Comparison of ENCODE assay signal across 32 cellular contexts in genomic region chr5:50792845-50793244, GRCh38.
"Had no signal": no experiment of that assay in that cellular context is flagged by ENCODE, and none has a peak within 500 bp of the region (broad histone marks: within the 10 kb centered on the region; RNA-seq: fewer than 3 reads in every experiment).

No MANE protein-coding gene starts in this region.

- H3K4me2 ChIP-seq: hepatocyte had no signal

- FAIRE-seq: endometrium, endothelial cell of umbilical vein had no signal

- H3K4me3 ChIP-seq: ascending aorta, breast epithelium, cardiac muscle cell, colonic mucosa, esophagus squamous epithelium, gastroesophageal sphincter, heart right ventricle, hepatocyte had no signal

- H3K9me3 Mint-ChIP-seq: activated CD4-positive, alpha-beta memory T cell treated with anti-CD3 and anti-CD28 coated beads for 36 hours; activated CD4-positive, alpha-beta T cell treated with anti-CD3 and anti-CD28 coated beads, Interleukin-2, amount 10 ng/mL, durations not matched to agents 24 days and 14 days; activated naive CD4-positive, alpha-beta T cell treated with anti-CD3 and anti-CD28 coated beads, Interleukin-2, amount 50 U/mL, for 72 hours; activated naive CD8-positive, alpha-beta T cell treated with anti-CD3 and anti-CD28 coated beads, Interleukin-2, amount 10 ng/mL, durations not matched to agents 7 days and 5 days; activated T-helper 17 cell treated with anti-CD3 and anti-CD28 coated beads, Interleukin-2, amount 50 U/mL, for 72 hours; brain had no signal

- H2AFZ ChIP-seq: hepatocyte had no signal

- H3K27me3 ChIP-seq: ascending aorta, breast epithelium, cardiac muscle cell, colonic mucosa, esophagus squamous epithelium, gastroesophageal sphincter, heart right ventricle, hepatocyte had no signal

- H3K27me3 Mint-ChIP-seq: activated CD4-positive, alpha-beta memory T cell treated with anti-CD3 and anti-CD28 coated beads for 36 hours; activated CD4-positive, alpha-beta T cell treated with anti-CD3 and anti-CD28 coated beads for 36 hours; activated CD4-positive, alpha-beta T cell treated with anti-CD3 and anti-CD28 coated beads, Interleukin-2, amount 10 ng/mL, durations not matched to agents 24 days and 14 days; activated CD8-positive, alpha-beta memory T cell treated with anti-CD3 and anti-CD28 coated beads, Interleukin-2, amount 10 ng/mL, durations not matched to agents 7 days and 5 days; activated naive CD8-positive, alpha-beta T cell treated with anti-CD3 and anti-CD28 coated beads, Interleukin-2, amount 10 ng/mL, durations not matched to agents 7 days and 5 days; activated T-helper 17 cell treated with anti-CD3 and anti-CD28 coated beads, Interleukin-2, amount 50 U/mL, for 72 hours; brain had no signal

- H3K27ac ChIP-seq: ascending aorta, breast epithelium, cardiac muscle cell, colonic mucosa, epithelial cell of prostate, esophagus squamous epithelium, gastroesophageal sphincter, heart right ventricle, hepatocyte had no signal

- ATAC-seq: activated CD4-positive, alpha-beta T cell treated with anti-CD3 and anti-CD28 coated beads for 36 hours; activated CD8-positive, alpha-beta memory T cell treated with anti-CD3 and anti-CD28 coated beads, Interleukin-2, amount 10 ng/mL, durations not matched to agents 7 days and 5 days; activated CD8-positive, alpha-beta T cell treated with anti-CD3 and anti-CD28 coated beads, Interleukin-2, amount 10 ng/mL, durations not matched to agents 7 days and 5 days; activated naive CD4-positive, alpha-beta T cell treated with anti-CD3 and anti-CD28 coated beads, Interleukin-2, amount 50 U/mL, for 72 hours; activated T-helper 17 cell treated with anti-CD3 and anti-CD28 coated beads, Interleukin-2, amount 50 U/mL, for 72 hours; gastroesophageal sphincter; heart right ventricle had no signal

- DNase-seq: activated CD4-positive, alpha-beta memory T cell treated with anti-CD3 and anti-CD28 coated beads for 36 hours; activated CD4-positive, alpha-beta T cell treated with anti-CD3 and anti-CD28 coated beads for 36 hours; activated CD4-positive, alpha-beta T cell treated with anti-CD3 and anti-CD28 coated beads, Interleukin-2, amount 10 ng/mL, durations not matched to agents 24 days and 14 days; activated CD4-positive, CD25-positive, alpha-beta regulatory T cell; activated CD4-positive, CD25-positive, alpha-beta regulatory T cell treated with anti-CD3 and anti-CD28 coated beads, Interleukin-2, amount 50 U/mL, for 72 hours; activated CD8-positive, alpha-beta memory T cell treated with anti-CD3 and anti-CD28 coated beads, Interleukin-2, amount 10 ng/mL, durations not matched to agents 7 days and 5 days; activated CD8-positive, alpha-beta memory T cell treated with anti-CD3 and anti-CD28 coated beads, Interleukin-2, amount 50 U/mL, for 4 hours; activated CD8-positive, alpha-beta T cell treated with anti-CD3 and anti-CD28 coated beads, Interleukin-2, amount 10 ng/mL, durations not matched to agents 7 days and 5 days; activated effector memory CD4-positive, alpha-beta T cell treated with Interleukin-2 at 50 U/mL for 16 hours; activated gamma-delta T cell treated with Interleukin-2 at 50 U/mL for 16 hours; activated naive CD4-positive, alpha-beta T cell treated with Interleukin-2 at 50 U/mL for 16 hours; activated naive CD8-positive, alpha-beta T cell treated with anti-CD3 and anti-CD28 coated beads, Interleukin-2, amount 10 ng/mL, durations not matched to agents 7 days and 5 days; activated T-cell treated with anti-CD3 and anti-CD28 coated beads, Interleukin-2, amount 50 U/mL, for 1 hour; central memory CD4-positive, alpha-beta T cell; cerebellar nuclear complex; colonic mucosa; effector CD8-positive, alpha-beta T cell; esophagus squamous epithelium; foreskin melanocyte; heart right ventricle; T-helper 2 cell had no signal

- H3K36me3 ChIP-seq: breast epithelium, colonic mucosa had no signal

- H3K79me2 ChIP-seq: hepatocyte had no signal

- H3K9me3 ChIP-seq: ascending aorta, breast epithelium, colonic mucosa, esophagus squamous epithelium, gastroesophageal sphincter had no signal

- H3K4me1 Mint-ChIP-seq: activated CD4-positive, alpha-beta T cell treated with anti-CD3 and anti-CD28 coated beads for 36 hours; activated CD4-positive, alpha-beta T cell treated with anti-CD3 and anti-CD28 coated beads, Interleukin-2, amount 10 ng/mL, durations not matched to agents 24 days and 14 days; activated CD8-positive, alpha-beta memory T cell treated with anti-CD3 and anti-CD28 coated beads, Interleukin-2, amount 10 ng/mL, durations not matched to agents 7 days and 5 days; activated naive CD8-positive, alpha-beta T cell treated with anti-CD3 and anti-CD28 coated beads, Interleukin-2, amount 10 ng/mL, durations not matched to agents 7 days and 5 days; activated T-helper 17 cell treated with anti-CD3 and anti-CD28 coated beads, Interleukin-2, amount 50 U/mL, for 72 hours; brain had no signal

- H3K4me3 Mint-ChIP-seq: activated CD4-positive, alpha-beta memory T cell treated with anti-CD3 and anti-CD28 coated beads for 36 hours; activated CD4-positive, alpha-beta T cell treated with anti-CD3 and anti-CD28 coated beads for 36 hours; activated CD4-positive, alpha-beta T cell treated with anti-CD3 and anti-CD28 coated beads, Interleukin-2, amount 10 ng/mL, durations not matched to agents 24 days and 14 days; activated CD8-positive, alpha-beta memory T cell treated with anti-CD3 and anti-CD28 coated beads, Interleukin-2, amount 10 ng/mL, durations not matched to agents 7 days and 5 days; activated CD8-positive, alpha-beta T cell treated with anti-CD3 and anti-CD28 coated beads, Interleukin-2, amount 10 ng/mL, durations not matched to agents 7 days and 5 days; activated naive CD8-positive, alpha-beta T cell treated with anti-CD3 and anti-CD28 coated beads, Interleukin-2, amount 10 ng/mL, durations not matched to agents 7 days and 5 days; activated T-helper 17 cell treated with anti-CD3 and anti-CD28 coated beads, Interleukin-2, amount 50 U/mL, for 72 hours; brain had no signal

- H3K27ac Mint-ChIP-seq: activated CD4-positive, alpha-beta memory T cell treated with anti-CD3 and anti-CD28 coated beads for 36 hours; activated CD4-positive, alpha-beta T cell treated with anti-CD3 and anti-CD28 coated beads for 36 hours; activated CD4-positive, alpha-beta T cell treated with anti-CD3 and anti-CD28 coated beads, Interleukin-2, amount 10 ng/mL, durations not matched to agents 24 days and 14 days; activated CD8-positive, alpha-beta memory T cell treated with anti-CD3 and anti-CD28 coated beads, Interleukin-2, amount 10 ng/mL, durations not matched to agents 7 days and 5 days; activated CD8-positive, alpha-beta T cell treated with anti-CD3 and anti-CD28 coated beads, Interleukin-2, amount 10 ng/mL, durations not matched to agents 7 days and 5 days; activated naive CD4-positive, alpha-beta T cell treated with anti-CD3 and anti-CD28 coated beads, Interleukin-2, amount 50 U/mL, for 72 hours; activated naive CD8-positive, alpha-beta T cell treated with anti-CD3 and anti-CD28 coated beads, Interleukin-2, amount 10 ng/mL, durations not matched to agents 7 days and 5 days; activated T-helper 17 cell treated with anti-CD3 and anti-CD28 coated beads, Interleukin-2, amount 50 U/mL, for 72 hours; brain had no signal

- H3K4me1 ChIP-seq: ascending aorta, breast epithelium, colonic mucosa, esophagus squamous epithelium, gastroesophageal sphincter, heart right ventricle had no signal
